In genomic region chr16:1478937-1479336, GRCh38 we compare ENCODE assay signal across 5 cellular contexts. TPM values are rescaled to one million over a fixed set of nuclear protein-coding genes. Genes with fewer than 3 reads are reported as not detected.
"Had no signal": no experiment of that assay in that cellular context is flagged by ENCODE, and none has a peak within 500 bp of the region (broad histone marks: within the 10 kb centered on the region; RNA-seq: fewer than 3 reads in every experiment).

No MANE protein-coding gene starts in this region.

RNA-seq across cellular contexts. Expression of gene PTX4, which starts 9.8 kb away (rescaled TPM):
- total RNA-seq: GM23248, H4, H7, IMR-90 had no signal
- polyA plus RNA-seq: GM23248 had no signal

RNA-seq across cellular contexts. Expression of gene CCDC154, which starts 34.6 kb away (rescaled TPM):
- total RNA-seq: GM23248, H4, H7, HT-29, IMR-90 had no signal

RNA-seq across cellular contexts. Expression of gene PERCC1, which starts 48.1 kb away (rescaled TPM):
- total RNA-seq: GM23248, H4, H7, HT-29, IMR-90 had no signal
- polyA plus RNA-seq: GM23248, IMR-90 had no signal
